In genomic region chr1:59763418-59763817, GRCh38 we compare ENCODE assay signal across 2 cellular contexts.
TF ChIP-seq lines count a peak whose summit lies in the region.

No MANE protein-coding gene starts in this region.

TF ChIP-seq in SK-N-SH, 30 proteins besides CTCF, POLR2A, EP300 and RAD21:
- TF ChIP-seq TCF12 (IDR thresholded peaks at IDR 0.05) = 0 out of 2 replicates have a peak, but pooled peaks have one; percentile 6
- peak; percentile 44; the same call in 1 of the 2 replicates for TF ChIP-seq GATA2 (CRISPR knock-in tag; IDR thresholded peaks at IDR 0.05)
- no peak for TF ChIP-seq SIN3A (IDR thresholded peaks at IDR 0.05; ENCODE audit: borderline replicate concordance, low read depth, low read length)

TF ChIP-seq in HepG2, 621 proteins besides CTCF, POLR2A, EP300 and RAD21:
- TF ChIP-seq, protein P1, sequence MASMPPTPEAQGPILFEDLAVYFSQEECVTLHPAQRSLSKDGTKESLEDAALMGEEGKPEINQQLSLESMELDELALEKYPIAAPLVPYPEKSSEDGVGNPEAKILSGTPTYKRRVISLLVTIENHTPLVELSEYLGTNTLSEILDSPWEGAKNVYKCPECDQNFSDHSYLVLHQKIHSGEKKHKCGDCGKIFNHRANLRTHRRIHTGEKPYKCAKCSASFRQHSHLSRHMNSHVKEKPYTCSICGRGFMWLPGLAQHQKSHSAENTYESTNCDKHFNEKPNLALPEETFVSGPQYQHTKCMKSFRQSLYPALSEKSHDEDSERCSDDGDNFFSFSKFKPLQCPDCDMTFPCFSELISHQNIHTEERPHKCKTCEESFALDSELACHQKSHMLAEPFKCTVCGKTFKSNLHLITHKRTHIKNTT (CRISPR knock-in tag; IDR thresholded peaks at IDR 0.05) = no peak
- no peak for TF ChIP-seq NCOA5 (CRISPR knock-in tag; IDR thresholded peaks at IDR 0.05)
- TF ChIP-seq ATF7-NPFF (CRISPR knock-in tag; IDR thresholded peaks at IDR 0.05; ENCODE audit: low read depth) = no peak
- no peak for TF ChIP-seq MEIS2 (CRISPR knock-in tag; IDR thresholded peaks at IDR 0.05)
- no peak for TF ChIP-seq ZNF335 (CRISPR knock-in tag; IDR thresholded peaks at IDR 0.05)
- TF ChIP-seq ZNF282 (IDR thresholded peaks at IDR 0.05; ENCODE audit: partially characterized antibody) = no peak
- TF ChIP-seq ZNF333 (CRISPR knock-in tag; IDR thresholded peaks at IDR 0.05; ENCODE audit: borderline replicate concordance) = no peak
- TF ChIP-seq KDM3A (CRISPR knock-in tag; IDR thresholded peaks at IDR 0.05; ENCODE audit: low read depth) = no peak
- no peak for TF ChIP-seq PITX1 (CRISPR knock-in tag; IDR thresholded peaks at IDR 0.05)
- no peak for TF ChIP-seq ZFP62 (CRISPR knock-in tag; IDR thresholded peaks at IDR 0.05)
- no peak for TF ChIP-seq ZNF281 (CRISPR knock-in tag; IDR thresholded peaks at IDR 0.05; ENCODE audit: borderline replicate concordance)
- no peak for TF ChIP-seq ZNF10 (CRISPR knock-in tag; IDR thresholded peaks at IDR 0.05; ENCODE audit: borderline replicate concordance, low read depth)
- TF ChIP-seq HNRNPUL1 (IDR thresholded peaks at IDR 0.05; ENCODE audit: low read depth, low read length) = no peak
- TF ChIP-seq MED1 (CRISPR knock-in tag; IDR thresholded peaks at IDR 0.05) = no peak
- no peak for TF ChIP-seq BATF2 (CRISPR knock-in tag; IDR thresholded peaks at IDR 0.05)
- TF ChIP-seq, protein P2, sequence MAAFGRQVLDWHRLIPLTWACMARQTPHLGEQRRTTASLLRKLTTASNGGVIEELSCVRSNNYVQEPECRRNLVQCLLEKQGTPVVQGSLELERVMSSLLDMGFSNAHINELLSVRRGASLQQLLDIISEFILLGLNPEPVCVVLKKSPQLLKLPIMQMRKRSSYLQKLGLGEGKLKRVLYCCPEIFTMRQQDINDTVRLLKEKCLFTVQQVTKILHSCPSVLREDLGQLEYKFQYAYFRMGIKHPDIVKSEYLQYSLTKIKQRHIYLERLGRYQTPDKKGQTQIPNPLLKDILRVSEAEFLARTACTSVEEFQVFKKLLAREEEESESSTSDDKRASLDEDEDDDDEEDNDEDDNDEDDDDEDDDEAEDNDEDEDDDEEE (CRISPR knock-in tag; IDR thresholded peaks at IDR 0.05) = no peak
